Comparison of ENCODE assay signal across 19 cellular contexts in the genomic region with DNA sequence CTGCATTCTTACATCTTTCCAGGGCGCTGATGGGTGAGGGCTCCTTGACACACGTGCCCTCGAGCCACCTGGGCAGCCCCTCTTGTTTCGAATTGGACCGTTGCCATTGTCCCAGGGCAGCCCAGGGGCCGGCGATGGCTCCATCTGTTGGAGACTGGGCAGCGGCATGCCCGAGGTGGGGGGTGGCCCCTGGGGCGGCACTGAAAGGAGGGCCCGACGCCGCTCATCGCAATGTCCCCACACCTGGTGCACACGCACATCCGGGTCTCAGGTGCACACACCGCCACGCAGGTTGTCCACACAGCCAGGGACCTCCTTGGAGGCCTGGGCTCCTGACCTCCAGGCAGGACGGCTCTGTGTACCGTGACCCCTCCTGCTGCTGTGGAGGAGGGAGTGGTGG. TPM values are rescaled to one million over a fixed set of nuclear protein-coding genes. Genes with fewer than 3 reads are reported as not detected.
DNase-seq lines count a peak whose midpoint lies in the region; ATAC-seq and TF ChIP-seq lines count a peak whose summit lies in the region.
"Had no signal": no experiment of that assay in that cellular context is flagged by ENCODE, and none has a peak within 500 bp of the region (broad histone marks: within the 10 kb centered on the region; RNA-seq: fewer than 3 reads in every experiment).

No MANE protein-coding gene starts in this region.

- H3T11ph ChIP-seq in H9 (ENCODE audit: low read length), result no peak overlapping the region

- no peak overlapping the region for H3K23ac ChIP-seq in H9 (ENCODE audit: insufficient read length, low read depth, low read length)

- CTCF ChIA-PET in WTC11 (lab: Charles Lee), result no interaction called here

- H3K4me1 Mint-ChIP-seq in H9 (peaks cover 3 to 18% of the 10 kb centered on the region in 2 experiments; a peak in 3 of 4 replicates), WTC11 (peaks cover 5% of the 10 kb centered on the region; the same call in 1 of the 2 replicates), mesothelial cell of epicardium (peaks cover 58% of the 10 kb centered on the region), type B pancreatic cell (ENCODE audit: unreplicated experiment) (peaks cover 22% of the 10 kb centered on the region)

- H3K36me3 ChIP-seq in vagina, result no peaks in the 10 kb centered on the region
- H3K36me3 ChIP-seq: HAP-1 had no signal

- TF ChIP-seq CTCF in H9 (conservative IDR thresholded peaks at IDR 0.05), result no peak
- TF ChIP-seq CTCF in WTC11 (IDR thresholded peaks at IDR 0.05), result no peak
- TF ChIP-seq CTCF in mesothelial cell of epicardium (IDR thresholded peaks at IDR 0.05; ENCODE audit: unreplicated experiment), result no peak
- no peak for TF ChIP-seq CTCF in type B pancreatic cell (conservative IDR thresholded peaks at IDR 0.05)
- TF ChIP-seq CTCF in vagina (IDR thresholded peaks at IDR 0.05), result no peak

- DNase-seq in H9 (no peak), WTC11 (ENCODE audit: low spot score) (no peak), mesothelial cell of epicardium (ENCODE audit: low spot score in 2 of 2, unreplicated experiment in 2 of 2) (no peak), type B pancreatic cell (ENCODE audit: extremely low spot score, unreplicated experiment) (no peak), vagina (ENCODE audit: extremely low spot score in 2 of 2) (no peak), medulla oblongata (ENCODE audit: extremely low spot score) (no peak)
- DNase-seq in activated CD4-positive, alpha-beta T cell treated with anti-CD3 and anti-CD28 coated beads for 48 hours, result no peak
- DNase-seq in stimulated activated CD4-positive, alpha-beta T cell treated with anti-CD3 and anti-CD28 coated beads, Interleukin-4, amount 100 ng/mL, for 4 hours, result no peak
- DNase-seq: C1 segment of cervical spinal cord, COR-L47, DMS153, DND-41, GM23248, HFFc6 had no signal

- H2BK20ac ChIP-seq in H9 (ENCODE audit: low read depth, low read length, poor library complexity, severe bottlenecking), result no peak overlapping the region

- no peak overlapping the region for H3K27ac Mint-ChIP-seq in H9
- peak overlapping the region; percentile 27; the same call in 1 of the 2 replicates for H3K27ac Mint-ChIP-seq in WTC11
- H3K27ac Mint-ChIP-seq in mesothelial cell of epicardium, result peak overlapping the region; percentile 67
- peak overlapping the region; percentile 69 for H3K27ac Mint-ChIP-seq in type B pancreatic cell
- H3K27ac Mint-ChIP-seq: CD4-positive, alpha-beta memory T cell; HFFc6 had no signal

- no peak overlapping the region for H3K27ac ChIP-seq in H9 (ENCODE audit: insufficient read length, low read depth, low read length)
- no peak overlapping the region for H3K27ac ChIP-seq in vagina
- H3K27ac ChIP-seq: GM23248 had no signal

- H3K56ac ChIP-seq in H9 (ENCODE audit: insufficient read length, low read depth, low read length), result no peak overlapping the region

- no peak overlapping the region for H2AK5ac ChIP-seq in H9 (ENCODE audit: insufficient read length, low read length)

- H4K91ac ChIP-seq in H9 (ENCODE audit: insufficient read length, low read depth, low read length), result no peak overlapping the region

- H3K9me3 Mint-ChIP-seq in H9 (no peaks in the 10 kb centered on the region), WTC11 (no peaks in the 10 kb centered on the region), mesothelial cell of epicardium (no peaks in the 10 kb centered on the region), type B pancreatic cell (no peaks in the 10 kb centered on the region)
- H3K9me3 Mint-ChIP-seq: CD4-positive, alpha-beta memory T cell; HFFc6 had no signal

- no peak overlapping the region for H3K4me2 ChIP-seq in H9 (ENCODE audit: insufficient read depth, insufficient read length, low read length)

- H3K9me3 ChIP-seq in H9 (ENCODE audit: control insufficient read depth, low read depth, low read length) (no peaks in the 10 kb centered on the region), vagina (no peaks in the 10 kb centered on the region)
- H3K9me3 ChIP-seq: HAP-1 had no signal

- no peak overlapping the region for H3K4me3 ChIP-seq in vagina
- H3K4me3 ChIP-seq: GM23248, HAP-1 had no signal

- no peaks in the 10 kb centered on the region for H3K27me3 ChIP-seq in H9 (ENCODE audit: insufficient read depth, low read length)
- no peaks in the 10 kb centered on the region for H3K27me3 ChIP-seq in vagina

- no peak overlapping the region for H2BK5ac ChIP-seq in H9 (ENCODE audit: insufficient read length, low read length)

- H3K36me3 Mint-ChIP-seq in H9 (ENCODE audit: insufficient read depth in 1 of 3, low read depth in 3 of 3) (no peaks in the 10 kb centered on the region), WTC11 (no peaks in the 10 kb centered on the region), mesothelial cell of epicardium (no peaks in the 10 kb centered on the region), type B pancreatic cell (no peaks in the 10 kb centered on the region)
- H3K36me3 Mint-ChIP-seq: CD4-positive, alpha-beta memory T cell had no signal

- H3K4ac ChIP-seq in H9 (ENCODE audit: low read depth, low read length), result no peak overlapping the region

- POLR2A ChIA-PET in WTC11 (lab: Charles Lee), result no interaction called here

- H3K79me2 ChIP-seq in H9 (ENCODE audit: insufficient read depth, low read length), result no peaks in the 10 kb centered on the region

- no peak overlapping the region for H2AFZ ChIP-seq in H9 (ENCODE audit: low read length)
- H2AFZ ChIP-seq: GM23248 had no signal

- H3K9ac ChIP-seq in H9 (ENCODE audit: extremely low read depth, insufficient read length, low read length), result no peak overlapping the region
- H3K9ac ChIP-seq: GM23248 had no signal

- intact Hi-C loops in vagina (cut with DNase I), result no loop called here

- peaks cover 4% of the 10 kb centered on the region for H3K27me3 Mint-ChIP-seq in H9 (ENCODE audit: low read depth)
- H3K27me3 Mint-ChIP-seq in WTC11 (ENCODE audit: low read depth), result no peaks in the 10 kb centered on the region
- H3K27me3 Mint-ChIP-seq in mesothelial cell of epicardium (ENCODE audit: low read depth), result no peaks in the 10 kb centered on the region
- H3K27me3 Mint-ChIP-seq in type B pancreatic cell, result peaks cover 5% of the 10 kb centered on the region

- ATAC-seq in WTC11, result no peak

- no peak overlapping the region for H3K18ac ChIP-seq in H9 (ENCODE audit: insufficient read length, low read depth, low read length)

- H3K79me1 ChIP-seq in H9 (ENCODE audit: insufficient read depth, low read depth, low read length, poor library complexity, severe bottlenecking), result no peaks in the 10 kb centered on the region

- H4K5ac ChIP-seq in H9 (ENCODE audit: insufficient read length, low read depth, low read length), result no peak overlapping the region

- TF ChIP-seq POLR2A in vagina (IDR thresholded peaks at IDR 0.05), result no peak

- H3K4me1 ChIP-seq in H9 (ENCODE audit: insufficient read depth, low read length), result no peaks in the 10 kb centered on the region
- H3K4me1 ChIP-seq in vagina, result no peaks in the 10 kb centered on the region
- H3K4me1 ChIP-seq: HAP-1 had no signal

- H4K8ac ChIP-seq in H9 (replicated peaks; ENCODE audit: insufficient read length, low read depth, low read length), result no peak overlapping the region

- H2BK120ac ChIP-seq in H9 (ENCODE audit: low read depth, low read length, poor library complexity, severe bottlenecking), result no peak overlapping the region

- WGBS in H9 (ENCODE audit: extremely low coverage, insufficient read length, low lambda C conversion rate), result no CpG with 5 or more reads among the region's 20 CpGs

- H2BK15ac ChIP-seq in H9 (ENCODE audit: low read depth, low read length), result no peak overlapping the region

- H4K20me1 ChIP-seq in H9 (ENCODE audit: control insufficient read depth, insufficient read depth, insufficient read length), result no peaks in the 10 kb centered on the region

- H3K14ac ChIP-seq in H9 (ENCODE audit: insufficient read depth, low read length), result 0 out of 2 replicates have a peak overlapping the region, but pooled peaks have one; percentile 17

- H3K23me2 ChIP-seq in H9 (ENCODE audit: insufficient read length, low read depth, low read length, poor library complexity, severe bottlenecking), result no peaks in the 10 kb centered on the region

- H3K4me3 Mint-ChIP-seq in H9, result no peak overlapping the region
- no peak overlapping the region for H3K4me3 Mint-ChIP-seq in WTC11
- no peak overlapping the region for H3K4me3 Mint-ChIP-seq in mesothelial cell of epicardium
- H3K4me3 Mint-ChIP-seq in type B pancreatic cell, result no peak overlapping the region
- H3K4me3 Mint-ChIP-seq: HFFc6 had no signal

- no peak overlapping the region for H2BK12ac ChIP-seq in H9 (ENCODE audit: insufficient read length, low read depth, low read length)

TF ChIP-seq in WTC11, 78 proteins besides CTCF, POLR2A, EP300 and RAD21 (continues in another document):
- TF ChIP-seq SMAD3 (CRISPR knock-in tag; IDR thresholded peaks at IDR 0.05; ENCODE audit: borderline replicate concordance) (no peak), FOXP1 (CRISPR knock-in tag; IDR thresholded peaks at IDR 0.05; ENCODE audit: borderline replicate concordance) (0 out of 2 replicates have a peak, but pooled peaks have one; percentile 49)

RNA-seq across cellular contexts. Expression of a gene that starts 18.0 kb away (rescaled TPM):
- total RNA-seq in H9 (2021) (0.24 and 0.39 TPM in 2 replicates), WTC11 (2021) (1.4 to 2.3 TPM (median 1.6 TPM) in 3 replicates), mesothelial cell of epicardium (26.0 to 30.0 TPM (median 27.5 TPM) in 3 replicates), type B pancreatic cell (ENCODE audit: low replicate concordance) (10.8 and 12.8 TPM in 2 replicates), vagina (7.9 TPM)
- total RNA-seq: A673; CD4-positive, alpha-beta memory T cell; GM23248; HFFc6 had no signal

RNA-seq across cellular contexts. Expression of a gene that starts 30.5 kb away (rescaled TPM):
- total RNA-seq in H9 (2021), result 0.20 and 0.28 TPM in 2 replicates
- total RNA-seq in WTC11 (2021), result 0.99 to 1.5 TPM (median 1.4 TPM) in 3 replicates
- 12.3 to 13.5 TPM (median 12.6 TPM) in 3 replicates for total RNA-seq in mesothelial cell of epicardium
- total RNA-seq in type B pancreatic cell (ENCODE audit: low replicate concordance), result 7.3 and 17.9 TPM in 2 replicates
- 1.7 TPM for total RNA-seq in vagina
- total RNA-seq: A172; A673; CD4-positive, alpha-beta memory T cell; GM23248; H4; HFFc6 had no signal

RNA-seq across cellular contexts. Expression of a gene that starts 50.7 kb away (rescaled TPM):
- total RNA-seq in H9 (2021) (10.8 and 11.0 TPM in 2 replicates), WTC11 (2021) (7.5 to 10.6 TPM (median 9.2 TPM) in 3 replicates), mesothelial cell of epicardium (22.8 to 23.7 TPM (median 23.6 TPM) in 3 replicates), type B pancreatic cell (ENCODE audit: low replicate concordance) (11.7 and 18.4 TPM in 2 replicates), vagina (1.5 TPM)

Comparison
In these comparisons a context has a peak if more than half of its experiments do, and no peak if none do; other contexts are left out.
1. H3K27ac Mint-ChIP-seq: peak in WTC11 (single experiment), mesothelial cell of epicardium (single experiment) and type B pancreatic cell (single experiment); none in H9 (0 of 3).